Comparison of ENCODE assay signal across 17 cellular contexts in the genomic region with DNA sequence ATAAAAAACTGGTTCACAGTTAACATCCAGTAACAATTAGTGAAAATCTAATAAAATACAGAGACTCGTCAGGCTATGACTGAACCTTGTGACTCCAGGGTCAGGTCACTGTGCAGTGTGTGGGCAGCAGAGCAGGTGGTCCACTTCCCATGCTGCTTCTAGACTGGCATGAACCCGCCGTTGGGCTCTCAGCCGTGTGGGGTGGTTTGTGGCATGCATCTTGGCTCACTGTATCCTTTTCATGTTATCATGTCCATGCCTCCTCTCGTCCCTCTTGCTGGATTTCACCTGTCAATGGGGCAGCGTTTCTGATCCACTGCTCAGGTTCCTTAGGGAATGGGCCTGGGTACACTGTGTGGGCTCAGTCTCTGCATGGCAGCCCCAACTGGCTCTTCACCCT. TPM values are rescaled to one million over a fixed set of nuclear protein-coding genes. Genes with fewer than 3 reads are reported as not detected.
DNase-seq lines count a peak whose midpoint lies in the region; ATAC-seq and TF ChIP-seq lines count a peak whose summit lies in the region.
"Had no signal": no experiment of that assay in that cellular context is flagged by ENCODE, and none has a peak within 500 bp of the region (broad histone marks: within the 10 kb centered on the region; RNA-seq: fewer than 3 reads in every experiment).

No MANE protein-coding gene starts in this region.

- H3K9ac ChIP-seq in BLaER1 = no peak overlapping the region

- no peaks in the 10 kb centered on the region for H3K9me3 ChIP-seq in BLaER1
- no peaks in the 10 kb centered on the region for H3K9me3 ChIP-seq in spleen
- H3K9me3 ChIP-seq in thyroid gland = no peaks in the 10 kb centered on the region
- H3K9me3 ChIP-seq: A549 had no signal

- H3K27ac ChIP-seq in BLaER1 = no peak overlapping the region
- H3K27ac ChIP-seq in spleen = no peak overlapping the region
- no peak overlapping the region for H3K27ac ChIP-seq in thyroid gland
- H3K27ac ChIP-seq: 22Rv1, A549 had no signal

- WGBS in spleen, 5 donors = 88 to 98% (median 92%) methylated on average over 6 of the region's 6 CpGs
- 89 to 98% methylated on average over 6 of the region's 6 CpGs for WGBS in thyroid gland, 2 donors

- intact Hi-C loops in spleen (cut with DNase I; ENCODE audit: low total_unique reads) (no loop called here), thyroid gland (cut with DNase I) (no loop called here)

- TF ChIP-seq CTCF in spleen (IDR thresholded peaks at IDR 0.05 in 8 of 11, conservative IDR thresholded peaks at IDR 0.05 in 3 of 11) (no peak), thyroid gland (IDR thresholded peaks at IDR 0.05) (no peak)

- no peaks in the 10 kb centered on the region for H3K4me1 Mint-ChIP-seq in stimulated activated naive CD8-positive, alpha-beta T cell treated with anti-CD3 and anti-CD28 coated beads, Interleukin-15, amount 100 ng/mL, for 72 hours
- H3K4me1 Mint-ChIP-seq: GM23338 had no signal

- H3K4me3 Mint-ChIP-seq in stimulated activated naive CD8-positive, alpha-beta T cell treated with anti-CD3 and anti-CD28 coated beads, Interleukin-15, amount 100 ng/mL, for 72 hours = no peak overlapping the region
- H3K4me3 Mint-ChIP-seq: CD8-positive, alpha-beta T cell; GM23338 had no signal

- H3K27me3 Mint-ChIP-seq in stimulated activated naive CD8-positive, alpha-beta T cell treated with anti-CD3 and anti-CD28 coated beads, Interleukin-15, amount 100 ng/mL, for 72 hours = no peaks in the 10 kb centered on the region

- H3K4me1 ChIP-seq in BLaER1 = peaks cover 43% of the 10 kb centered on the region
- no peaks in the 10 kb centered on the region for H3K4me1 ChIP-seq in spleen
- no peaks in the 10 kb centered on the region for H3K4me1 ChIP-seq in thyroid gland

- H3K27ac Mint-ChIP-seq in stimulated activated naive CD8-positive, alpha-beta T cell treated with anti-CD3 and anti-CD28 coated beads, Interleukin-15, amount 100 ng/mL, for 72 hours = no peak overlapping the region
- H3K27ac Mint-ChIP-seq: CD8-positive, alpha-beta T cell; GM23338 had no signal

- no peak overlapping the region for H3K4me3 ChIP-seq in BLaER1
- no peak overlapping the region for H3K4me3 ChIP-seq in spleen
- H3K4me3 ChIP-seq in thyroid gland (replicated peaks in 1 of 3) = no peak overlapping the region
- H3K4me3 ChIP-seq: A549, GM12878, GM23338 had no signal

- peak overlapping the region; percentile 57; the same call in 1 of the 2 replicates for H3K4me2 ChIP-seq in BLaER1
- H3K4me2 ChIP-seq: A549, GM23338 had no signal

- H3K9me3 Mint-ChIP-seq in stimulated activated naive CD8-positive, alpha-beta T cell treated with anti-CD3 and anti-CD28 coated beads, Interleukin-15, amount 100 ng/mL, for 72 hours = no peaks in the 10 kb centered on the region
- H3K9me3 Mint-ChIP-seq: CD8-positive, alpha-beta T cell; GM23338 had no signal

- DNase-seq in activated effector memory CD4-positive, alpha-beta T cell treated with anti-CD3 and anti-CD28 coated beads, Interleukin-2, amount 50 U/mL, for 16 hours = peak; percentile 28
- DNase-seq in activated effector memory CD4-positive, alpha-beta T cell treated with Interleukin-2 at 50 U/mL for 16 hours = no peak
- DNase-seq in left lobe of liver (ENCODE audit: low spot score) (peak; percentile 24), spleen (peak; percentile 55), NCI-H510A (lab: John Stamatoyannopoulos, UW) (no peak), thyroid gland (no peak)
- DNase-seq in stimulated activated naive CD8-positive, alpha-beta T cell treated with anti-CD3 and anti-CD28 coated beads, Interleukin-15, amount 100 ng/mL, for 72 hours = no peak
- DNase-seq: AML-193; Calu3; CD8-positive, alpha-beta T cell; DMS79 treated with DMSO at 0.1 percent for 48 hours; H7 had no signal

- ATAC-seq in left lobe of liver = no peak
- no peak for ATAC-seq in stimulated activated naive CD8-positive, alpha-beta T cell treated with anti-CD3 and anti-CD28 coated beads, Interleukin-15, amount 100 ng/mL, for 72 hours
- ATAC-seq: A549; CD8-positive, alpha-beta T cell; GM12878; GM23338 had no signal

- peaks cover 78% of the 10 kb centered on the region for H3K36me3 ChIP-seq in BLaER1
- H3K36me3 ChIP-seq in spleen = peaks cover 0 to 96% (median 66%) of the 10 kb centered on the region in 6 donors
- peaks cover 31 to 34% of the 10 kb centered on the region in 2 donors for H3K36me3 ChIP-seq in thyroid gland

- H4K20me1 ChIP-seq in BLaER1 = no peaks in the 10 kb centered on the region

- TF ChIP-seq POLR2A in spleen (IDR thresholded peaks at IDR 0.05) = no peak
- TF ChIP-seq POLR2A in thyroid gland (IDR thresholded peaks at IDR 0.05) = no peak

- H3K27me3 ChIP-seq in BLaER1 (no peaks in the 10 kb centered on the region), spleen (replicated peaks in 1 of 7) (no peaks in the 10 kb centered on the region), thyroid gland (no peaks in the 10 kb centered on the region)

RNA-seq across cellular contexts. Expression of gene EP400, which starts 57.3 kb away (rescaled TPM):
- total RNA-seq in left lobe of liver = 14.3 TPM
- total RNA-seq in spleen = 10 to 100 TPM; 41.1 to 70.2 (median 48.3) TPM
- polyA plus RNA-seq in spleen = 10 to 100 TPM; 11.8 to 20.8 (median 17.5) TPM
- total RNA-seq in thyroid gland = 10 to 100 TPM; 22.1 to 51.8 (median 25.4) TPM

Comparison
In these comparisons a context has a peak if more than half of its experiments do, and no peak if none do; other contexts are left out.
1. DNase-seq: peak in activated effector memory CD4-positive, alpha-beta T cell treated with anti-CD3 and anti-CD28 coated beads, Interleukin-2, amount 50 U/mL, for 16 hours (single experiment), left lobe of liver (single experiment) and spleen (single experiment); none in activated effector memory CD4-positive, alpha-beta T cell treated with Interleukin-2 at 50 U/mL for 16 hours (single experiment), NCI-H510A (single experiment), stimulated activated naive CD8-positive, alpha-beta T cell treated with anti-CD3 and anti-CD28 coated beads, Interleukin-15, amount 100 ng/mL, for 72 hours (0 of 2) and thyroid gland (0 of 2).